In the genomic region with DNA sequence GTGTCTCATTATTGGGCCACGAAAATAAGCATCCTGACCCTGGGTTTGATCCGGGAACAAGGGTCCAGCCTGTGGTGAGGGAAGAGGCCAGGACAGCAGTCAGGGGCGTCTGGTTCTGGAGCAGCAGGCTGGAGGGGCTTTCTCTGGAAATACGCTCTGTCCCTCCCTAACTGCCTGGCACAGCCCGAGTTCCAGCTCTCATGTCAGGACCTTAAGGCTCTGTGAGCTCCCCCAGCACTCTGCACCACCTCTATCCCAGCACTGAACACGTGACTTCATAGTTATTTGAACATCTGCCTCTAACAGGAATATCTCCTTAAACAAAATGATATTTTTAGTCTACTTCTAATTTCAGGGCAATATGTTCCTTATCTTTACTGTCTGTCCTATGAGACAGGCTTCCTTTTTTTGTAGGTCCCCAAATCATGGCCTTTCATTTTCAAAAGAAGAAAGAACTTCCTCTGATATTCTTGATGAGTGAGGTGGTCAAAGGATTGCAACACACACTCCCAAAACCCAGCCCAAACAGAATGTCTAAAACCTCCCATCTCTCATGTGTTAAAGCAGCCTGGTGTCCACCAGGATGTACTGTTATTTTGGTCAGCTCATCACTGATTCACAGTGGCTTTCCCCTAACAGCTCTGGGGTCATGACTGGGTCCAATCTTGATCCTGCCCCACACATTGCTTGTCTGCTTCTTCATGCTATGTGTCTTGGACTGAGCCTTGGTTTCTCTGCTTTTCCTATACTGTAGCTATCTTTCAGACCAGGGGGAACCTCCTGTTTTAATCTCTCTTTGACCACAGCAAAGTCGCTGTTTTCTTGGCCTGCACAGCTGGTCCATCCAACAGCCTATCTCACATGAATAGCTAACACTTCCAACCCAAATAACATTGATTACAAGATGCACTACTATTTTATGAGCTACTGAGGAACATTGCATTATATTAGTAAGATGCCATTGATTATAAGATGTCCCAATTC, we compare ENCODE assay signal across 19 cellular contexts. TPM values are rescaled to one million over a fixed set of nuclear protein-coding genes. Genes with fewer than 3 reads are reported as not detected.
DNase-seq lines count a peak whose midpoint lies in the region; ATAC-seq and TF ChIP-seq lines count a peak whose summit lies in the region.
"Had no signal": no experiment of that assay in that cellular context is flagged by ENCODE, and none has a peak within 500 bp of the region (broad histone marks: within the 10 kb centered on the region; RNA-seq: fewer than 3 reads in every experiment).

No MANE protein-coding gene starts in this region.

- ATAC-seq in GM19467 (IDR thresholded peaks at IDR 0.05; ENCODE audit: unreplicated experiment), result no peak
- ATAC-seq: activated T-helper 17 cell treated with anti-CD3 and anti-CD28 coated beads, Interleukin-2, amount 50 U/mL, for 72 hours; effector memory CD8-positive, alpha-beta T cell; GM12878 had no signal

- H3K27ac Mint-ChIP-seq in dendritic cell treated with granulocyte-macrophage colony-stimulating factor and Interleukin-4, amounts not matched to agents 40 ng/mL and 50 ng/mL, for 4 days, result peak overlapping the region; percentile 93
- peak overlapping the region; percentile 32 for H3K27ac Mint-ChIP-seq in nephron progenitor cell
- no peak overlapping the region for H3K27ac Mint-ChIP-seq in activated CD4-positive, alpha-beta T cell treated with anti-CD3 and anti-CD28 coated beads, Interleukin-2, amount 10 ng/mL, durations not matched to agents 24 days and 14 days
- H3K27ac Mint-ChIP-seq in activated naive CD4-positive, alpha-beta T cell treated with anti-CD3 and anti-CD28 coated beads for 36 hours, result no peak overlapping the region
- H3K27ac Mint-ChIP-seq: activated CD4-positive, alpha-beta memory T cell treated with anti-CD3 and anti-CD28 coated beads, Interleukin-2, amount 10 ng/mL, durations not matched to agents 7 days and 5 days; activated T-helper 17 cell treated with anti-CD3 and anti-CD28 coated beads, Interleukin-2, amount 50 U/mL, for 72 hours; B cell had no signal

- intact Hi-C loops in dendritic cell treated with granulocyte-macrophage colony-stimulating factor and Interleukin-4, amounts not matched to agents 40 ng/mL and 50 ng/mL, for 4 days (cut with micrococcal nuclease), result loop anchor here (1.0 kb wide), 1 partner anchor 8 kb away; no protein-coding TSS in a partner anchor
- intact Hi-C loops in activated CD4-positive, alpha-beta T cell treated with anti-CD3 and anti-CD28 coated beads, Interleukin-2, amount 10 ng/mL, durations not matched to agents 24 days and 14 days (cut with micrococcal nuclease), result no loop called here
- intact Hi-C loops in activated naive CD4-positive, alpha-beta T cell treated with anti-CD3 and anti-CD28 coated beads for 36 hours (cut with micrococcal nuclease), result no loop called here

- peak overlapping the region; percentile 51 for H3K4me3 Mint-ChIP-seq in dendritic cell treated with granulocyte-macrophage colony-stimulating factor and Interleukin-4, amounts not matched to agents 40 ng/mL and 50 ng/mL, for 4 days
- no peak overlapping the region for H3K4me3 Mint-ChIP-seq in nephron progenitor cell
- H3K4me3 Mint-ChIP-seq in activated CD4-positive, alpha-beta T cell treated with anti-CD3 and anti-CD28 coated beads, Interleukin-2, amount 10 ng/mL, durations not matched to agents 24 days and 14 days, result no peak overlapping the region
- H3K4me3 Mint-ChIP-seq in activated naive CD4-positive, alpha-beta T cell treated with anti-CD3 and anti-CD28 coated beads for 36 hours, result no peak overlapping the region
- H3K4me3 Mint-ChIP-seq: activated CD4-positive, alpha-beta memory T cell treated with anti-CD3 and anti-CD28 coated beads, Interleukin-2, amount 10 ng/mL, durations not matched to agents 7 days and 5 days; activated T-helper 17 cell treated with anti-CD3 and anti-CD28 coated beads, Interleukin-2, amount 50 U/mL, for 72 hours; B cell; effector memory CD8-positive, alpha-beta T cell had no signal

- CTCF ChIA-PET in activated naive CD4-positive, alpha-beta T cell treated with anti-CD3 and anti-CD28 coated beads for 36 hours (lab: Charles Lee), result interaction anchor here (0.6 to 7.3 kb wide), 5 partner anchors 10 to 664 kb away, joined by 3 to 76 read pairs (median 6); no protein-coding TSS in a partner anchor

- no peaks in the 10 kb centered on the region for H3K36me3 Mint-ChIP-seq in dendritic cell treated with granulocyte-macrophage colony-stimulating factor and Interleukin-4, amounts not matched to agents 40 ng/mL and 50 ng/mL, for 4 days (ENCODE audit: low read depth)
- peaks cover 9% of the 10 kb centered on the region for H3K36me3 Mint-ChIP-seq in nephron progenitor cell (ENCODE audit: low read depth)
- peaks cover 14% of the 10 kb centered on the region for H3K36me3 Mint-ChIP-seq in activated CD4-positive, alpha-beta T cell treated with anti-CD3 and anti-CD28 coated beads, Interleukin-2, amount 10 ng/mL, durations not matched to agents 24 days and 14 days (ENCODE audit: low read depth)
- no peaks in the 10 kb centered on the region for H3K36me3 Mint-ChIP-seq in activated naive CD4-positive, alpha-beta T cell treated with anti-CD3 and anti-CD28 coated beads for 36 hours (ENCODE audit: low read depth)

- no peaks in the 10 kb centered on the region for H3K9me3 Mint-ChIP-seq in dendritic cell treated with granulocyte-macrophage colony-stimulating factor and Interleukin-4, amounts not matched to agents 40 ng/mL and 50 ng/mL, for 4 days
- no peaks in the 10 kb centered on the region for H3K9me3 Mint-ChIP-seq in nephron progenitor cell
- no peaks in the 10 kb centered on the region for H3K9me3 Mint-ChIP-seq in activated CD4-positive, alpha-beta T cell treated with anti-CD3 and anti-CD28 coated beads, Interleukin-2, amount 10 ng/mL, durations not matched to agents 24 days and 14 days
- H3K9me3 Mint-ChIP-seq in activated naive CD4-positive, alpha-beta T cell treated with anti-CD3 and anti-CD28 coated beads for 36 hours, result no peaks in the 10 kb centered on the region
- H3K9me3 Mint-ChIP-seq: activated CD4-positive, alpha-beta memory T cell treated with anti-CD3 and anti-CD28 coated beads, Interleukin-2, amount 10 ng/mL, durations not matched to agents 7 days and 5 days; activated T-helper 17 cell treated with anti-CD3 and anti-CD28 coated beads, Interleukin-2, amount 50 U/mL, for 72 hours; effector memory CD8-positive, alpha-beta T cell had no signal

- H3K27me3 Mint-ChIP-seq in dendritic cell treated with granulocyte-macrophage colony-stimulating factor and Interleukin-4, amounts not matched to agents 40 ng/mL and 50 ng/mL, for 4 days, result no peaks in the 10 kb centered on the region
- H3K27me3 Mint-ChIP-seq in nephron progenitor cell (ENCODE audit: low read depth, poor library complexity), result no peaks in the 10 kb centered on the region
- H3K27me3 Mint-ChIP-seq in activated CD4-positive, alpha-beta T cell treated with anti-CD3 and anti-CD28 coated beads, Interleukin-2, amount 10 ng/mL, durations not matched to agents 24 days and 14 days, result no peaks in the 10 kb centered on the region
- H3K27me3 Mint-ChIP-seq in activated naive CD4-positive, alpha-beta T cell treated with anti-CD3 and anti-CD28 coated beads for 36 hours (ENCODE audit: low read depth), result no peaks in the 10 kb centered on the region
- H3K27me3 Mint-ChIP-seq: activated CD4-positive, alpha-beta memory T cell treated with anti-CD3 and anti-CD28 coated beads, Interleukin-2, amount 10 ng/mL, durations not matched to agents 7 days and 5 days; activated T-helper 17 cell treated with anti-CD3 and anti-CD28 coated beads, Interleukin-2, amount 50 U/mL, for 72 hours; B cell; effector memory CD8-positive, alpha-beta T cell had no signal

- no peak for TF ChIP-seq CTCF in nephron progenitor cell (IDR thresholded peaks at IDR 0.05)

- DNase-seq in EH (ENCODE audit: low read depth) (peak; percentile 39), NOMO-1 treated with DMSO at 0.1 percent for 48 hours (lab: John Stamatoyannopoulos, UW; ENCODE audit: unreplicated experiment) (peak; percentile 68), nephron progenitor cell (no peak), hypothalamus (lab: John Stamatoyannopoulos, UW) (no peak)
- DNase-seq in activated CD4-positive, alpha-beta T cell treated with anti-CD3 and anti-CD28 coated beads, Interleukin-2, amount 10 ng/mL, durations not matched to agents 24 days and 14 days, result no peak
- no peak for DNase-seq in activated naive CD4-positive, alpha-beta T cell treated with anti-CD3 and anti-CD28 coated beads for 36 hours
- DNase-seq: activated CD4-positive, alpha-beta memory T cell treated with anti-CD3 and anti-CD28 coated beads, Interleukin-2, amount 10 ng/mL, durations not matched to agents 7 days and 5 days; DMS79; effector memory CD8-positive, alpha-beta T cell; NCI-H510A; psoas muscle; stimulated activated CD4-positive, alpha-beta T cell treated with anti-CD3 and anti-CD28 coated beads, Interleukin-2, amount 100 ng/mL, for 24 hours had no signal

- peaks cover 90% of the 10 kb centered on the region for H3K4me1 Mint-ChIP-seq in dendritic cell treated with granulocyte-macrophage colony-stimulating factor and Interleukin-4, amounts not matched to agents 40 ng/mL and 50 ng/mL, for 4 days (ENCODE audit: low read depth)
- peaks cover 75% of the 10 kb centered on the region for H3K4me1 Mint-ChIP-seq in nephron progenitor cell
- H3K4me1 Mint-ChIP-seq in activated CD4-positive, alpha-beta T cell treated with anti-CD3 and anti-CD28 coated beads, Interleukin-2, amount 10 ng/mL, durations not matched to agents 24 days and 14 days, result peaks cover 6% of the 10 kb centered on the region
- peaks cover 1% of the 10 kb centered on the region for H3K4me1 Mint-ChIP-seq in activated naive CD4-positive, alpha-beta T cell treated with anti-CD3 and anti-CD28 coated beads for 36 hours (ENCODE audit: low read depth)
- H3K4me1 Mint-ChIP-seq: B cell had no signal

RNA-seq across cellular contexts. Expression of gene AQP6, which starts 9.8 kb away (rescaled TPM):
- total RNA-seq in activated CD4-positive, alpha-beta T cell treated with anti-CD3 and anti-CD28 coated beads, Interleukin-2, amount 10 ng/mL, durations not matched to agents 24 days and 14 days, result not detected in 2 replicates
- not detected for total RNA-seq in activated naive CD4-positive, alpha-beta T cell treated with anti-CD3 and anti-CD28 coated beads for 36 hours
- total RNA-seq: activated CD4-positive, alpha-beta memory T cell treated with anti-CD3 and anti-CD28 coated beads, Interleukin-2, amount 10 ng/mL, durations not matched to agents 7 days and 5 days; activated T-helper 17 cell treated with anti-CD3 and anti-CD28 coated beads, Interleukin-2, amount 50 U/mL, for 72 hours; B cell; GM12878; mononuclear cell; psoas muscle; T-helper 2 cell treated with Interferon-gamma antibody and Interleukin-4, amounts not matched to agents 100 ng/mL and 5 ng/mL, for 36 hours had no signal

RNA-seq across cellular contexts. Expression of gene AQP5, which starts 20.9 kb away (rescaled TPM):
- not detected in 2 replicates for total RNA-seq in activated CD4-positive, alpha-beta T cell treated with anti-CD3 and anti-CD28 coated beads, Interleukin-2, amount 10 ng/mL, durations not matched to agents 24 days and 14 days
- total RNA-seq in activated naive CD4-positive, alpha-beta T cell treated with anti-CD3 and anti-CD28 coated beads for 36 hours, result not detected
- total RNA-seq: activated CD4-positive, alpha-beta memory T cell treated with anti-CD3 and anti-CD28 coated beads, Interleukin-2, amount 10 ng/mL, durations not matched to agents 7 days and 5 days; activated T-helper 17 cell treated with anti-CD3 and anti-CD28 coated beads, Interleukin-2, amount 50 U/mL, for 72 hours; B cell; GM12878; mononuclear cell; psoas muscle; T-helper 2 cell treated with Interferon-gamma antibody and Interleukin-4, amounts not matched to agents 100 ng/mL and 5 ng/mL, for 36 hours had no signal

RNA-seq across cellular contexts. Expression of gene AQP2, which starts 32.0 kb away (rescaled TPM):
- not detected in 2 replicates for total RNA-seq in activated CD4-positive, alpha-beta T cell treated with anti-CD3 and anti-CD28 coated beads, Interleukin-2, amount 10 ng/mL, durations not matched to agents 24 days and 14 days
- not detected for total RNA-seq in activated naive CD4-positive, alpha-beta T cell treated with anti-CD3 and anti-CD28 coated beads for 36 hours
- total RNA-seq: activated CD4-positive, alpha-beta memory T cell treated with anti-CD3 and anti-CD28 coated beads, Interleukin-2, amount 10 ng/mL, durations not matched to agents 7 days and 5 days; activated T-helper 17 cell treated with anti-CD3 and anti-CD28 coated beads, Interleukin-2, amount 50 U/mL, for 72 hours; B cell; GM12878; mononuclear cell; psoas muscle; T-helper 2 cell treated with Interferon-gamma antibody and Interleukin-4, amounts not matched to agents 100 ng/mL and 5 ng/mL, for 36 hours had no signal

RNA-seq across cellular contexts. Expression of gene RACGAP1, which starts 42.8 kb away (rescaled TPM):
- total RNA-seq in activated CD4-positive, alpha-beta T cell treated with anti-CD3 and anti-CD28 coated beads, Interleukin-2, amount 10 ng/mL, durations not matched to agents 24 days and 14 days, result 71.2 and 71.6 TPM in 2 replicates
- total RNA-seq in activated naive CD4-positive, alpha-beta T cell treated with anti-CD3 and anti-CD28 coated beads for 36 hours, result 100 to 1,000 TPM; 156 to 159 TPM

Comparison
In these comparisons a context has a peak if more than half of its experiments do, and no peak if none do; other contexts are left out.
1. DNase-seq: peak in EH (single experiment) and NOMO-1 treated with DMSO at 0.1 percent for 48 hours (single experiment); none in nephron progenitor cell (single experiment), hypothalamus (0 of 51), activated CD4-positive, alpha-beta T cell treated with anti-CD3 and anti-CD28 coated beads, Interleukin-2, amount 10 ng/mL, durations not matched to agents 24 days and 14 days (single experiment) and activated naive CD4-positive, alpha-beta T cell treated with anti-CD3 and anti-CD28 coated beads for 36 hours (single experiment).
2. H3K27ac Mint-ChIP-seq: peak in dendritic cell treated with granulocyte-macrophage colony-stimulating factor and Interleukin-4, amounts not matched to agents 40 ng/mL and 50 ng/mL, for 4 days (single experiment) and nephron progenitor cell (single experiment); none in activated CD4-positive, alpha-beta T cell treated with anti-CD3 and anti-CD28 coated beads, Interleukin-2, amount 10 ng/mL, durations not matched to agents 24 days and 14 days (single experiment) and activated naive CD4-positive, alpha-beta T cell treated with anti-CD3 and anti-CD28 coated beads for 36 hours (single experiment).